In the genomic region with DNA sequence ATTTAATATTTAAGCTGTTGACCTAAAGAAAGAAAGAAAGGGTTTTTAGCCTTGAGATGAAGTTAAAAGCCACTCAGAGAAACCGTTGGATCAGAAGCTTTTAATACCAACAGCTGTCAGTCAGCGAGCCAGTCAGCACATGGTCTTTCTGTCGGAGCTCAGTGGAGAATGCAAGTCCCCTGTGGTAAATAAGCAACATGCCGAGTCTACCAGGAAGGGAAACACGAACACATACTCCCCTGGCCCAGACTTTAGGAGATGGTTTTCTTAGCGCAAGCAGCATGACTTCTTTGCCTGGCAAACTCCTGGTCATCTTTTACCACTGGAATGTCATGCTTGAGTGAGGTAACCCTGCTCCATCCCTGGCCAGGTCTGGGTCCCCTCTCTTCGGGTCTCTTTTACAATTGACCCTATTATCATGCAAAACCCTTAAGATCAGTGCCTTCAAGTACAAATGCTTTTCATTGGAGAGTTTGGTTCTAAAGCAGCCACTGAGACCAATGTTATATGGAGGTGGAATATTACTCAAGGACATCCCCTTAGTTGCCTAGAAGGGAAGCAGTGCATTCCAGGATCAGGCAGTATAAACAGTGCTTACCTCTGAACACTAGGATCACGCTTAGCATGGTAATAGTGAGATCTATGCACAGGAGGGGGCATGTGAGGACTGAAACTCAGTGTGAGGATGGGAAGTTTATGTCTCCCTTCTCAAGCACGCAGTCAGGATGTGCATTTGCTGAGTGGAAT, we compare ENCODE assay signal across 14 cellular contexts.
"Had no signal": no experiment of that assay in that cellular context is flagged by ENCODE, and none has a peak within 500 bp of the region (broad histone marks: within the 10 kb centered on the region; RNA-seq: fewer than 3 reads in every experiment).

No MANE protein-coding gene starts in this region.

- ATAC-seq: activated CD8-positive, alpha-beta memory T cell treated with anti-CD3 and anti-CD28 coated beads, Interleukin-2, amount 10 ng/mL, durations not matched to agents 7 days and 5 days; esophagus mucosa; left ventricle myocardium superior had no signal

- H3K27ac ChIP-seq: parathyroid adenoma had no signal

- H2AFZ ChIP-seq: parathyroid adenoma had no signal

- H3K4me3 Mint-ChIP-seq: activated CD8-positive, alpha-beta memory T cell treated with anti-CD3 and anti-CD28 coated beads, Interleukin-2, amount 10 ng/mL, durations not matched to agents 7 days and 5 days; activated naive CD8-positive, alpha-beta T cell treated with anti-CD3 and anti-CD28 coated beads for 36 hours; activated T-cell treated with anti-CD3 and anti-CD28 coated beads, Interleukin-2, amount 50 U/mL, for 24 hours had no signal

- H3K27ac Mint-ChIP-seq: activated CD8-positive, alpha-beta memory T cell treated with anti-CD3 and anti-CD28 coated beads, Interleukin-2, amount 10 ng/mL, durations not matched to agents 7 days and 5 days; activated naive CD8-positive, alpha-beta T cell treated with anti-CD3 and anti-CD28 coated beads for 36 hours; activated T-cell treated with anti-CD3 and anti-CD28 coated beads, Interleukin-2, amount 50 U/mL, for 24 hours had no signal

- H3K27me3 Mint-ChIP-seq: activated CD8-positive, alpha-beta memory T cell treated with anti-CD3 and anti-CD28 coated beads, Interleukin-2, amount 10 ng/mL, durations not matched to agents 7 days and 5 days; activated naive CD8-positive, alpha-beta T cell treated with anti-CD3 and anti-CD28 coated beads for 36 hours; activated T-cell treated with anti-CD3 and anti-CD28 coated beads, Interleukin-2, amount 50 U/mL, for 24 hours had no signal

- DNase-seq: activated CD4-positive, alpha-beta T cell treated with anti-CD3 and anti-CD28 coated beads for 1 hour; activated CD4-positive, alpha-beta T cell treated with anti-CD3 and anti-CD28 coated beads, Interleukin-2, amount 50 U/mL, for 48 hours; activated CD8-positive, alpha-beta memory T cell treated with anti-CD3 and anti-CD28 coated beads, Interleukin-2, amount 10 ng/mL, durations not matched to agents 7 days and 5 days; activated gamma-delta T cell; activated naive CD8-positive, alpha-beta T cell treated with anti-CD3 and anti-CD28 coated beads for 36 hours; activated T-cell treated with anti-CD3 and anti-CD28 coated beads, Interleukin-2, amount 50 U/mL, for 24 hours; cerebellar nuclear complex; dermis blood vessel endothelial cell; left ventricle myocardium superior; small intestine; T-helper 9 cell; trophoblast cell had no signal

- H3K9ac ChIP-seq: parathyroid adenoma had no signal

- H3K9me3 Mint-ChIP-seq: activated naive CD8-positive, alpha-beta T cell treated with anti-CD3 and anti-CD28 coated beads for 36 hours; activated T-cell treated with anti-CD3 and anti-CD28 coated beads, Interleukin-2, amount 50 U/mL, for 24 hours had no signal
